29 cellular contexts compared by ENCODE assay signal in genomic region chr19:54041969-54042606, GRCh38. TPM values are rescaled to one million over a fixed set of nuclear protein-coding genes. Genes with fewer than 3 reads are reported as not detected.
DNase-seq lines count a peak whose midpoint lies in the region; ATAC-seq and TF ChIP-seq lines count a peak whose summit lies in the region.
"Had no signal": no experiment of that assay in that cellular context is flagged by ENCODE, and none has a peak within 500 bp of the region (broad histone marks: within the 10 kb centered on the region; RNA-seq: fewer than 3 reads in every experiment).

No MANE protein-coding gene starts in this region.

- H3K36me3 ChIP-seq in H7 (replicated peaks; ENCODE audit: control insufficient read depth, insufficient read depth, low read length) (no peaks in the 10 kb centered on the region), Panc1 (ENCODE audit: control insufficient read depth, insufficient read depth, low read length) (no peaks in the 10 kb centered on the region)
- H3K36me3 ChIP-seq: BLaER1, cardiac muscle cell, tibial nerve had no signal

- TF ChIP-seq CTCF in Panc1 (IDR thresholded peaks at IDR 0.05) = no peak

- CTCF ChIA-PET in Panc1 (lab: Charles Lee) = interaction anchor here (0.6 to 1.9 kb wide), 6 partner anchors 11 to 249 kb away, joined by 3 to 7 read pairs (median 4); no protein-coding TSS in a partner anchor

- H3K27ac Mint-ChIP-seq in T-helper 17 cell = no peak overlapping the region
- H3K27ac Mint-ChIP-seq: IgD-negative memory B cell; natural killer cell; stimulated activated naive CD8-positive, alpha-beta T cell treated with anti-CD3 and anti-CD28 coated beads, Interleukin-15, amount 100 ng/mL, for 72 hours had no signal

- no peaks in the 10 kb centered on the region for H3K4me1 Mint-ChIP-seq in T-helper 17 cell
- H3K4me1 Mint-ChIP-seq: IgD-negative memory B cell; natural killer cell; stimulated activated naive CD8-positive, alpha-beta T cell treated with anti-CD3 and anti-CD28 coated beads, Interleukin-15, amount 100 ng/mL, for 72 hours had no signal

- H3K27me3 Mint-ChIP-seq in T-helper 17 cell = peaks cover 47% of the 10 kb centered on the region

- POLR2A ChIA-PET in Panc1 (lab: Charles Lee) = interaction anchor here (0.6 to 0.9 kb wide), 3 partner anchors 9 to 172 kb away, joined by 3 read pairs; no protein-coding TSS in a partner anchor

- no peaks in the 10 kb centered on the region for H3K36me3 Mint-ChIP-seq in T-helper 17 cell (ENCODE audit: low read depth)
- H3K36me3 Mint-ChIP-seq: natural killer cell had no signal

- DNase-seq in 8988T = peak; percentile 41
- DNase-seq in H7 = peak; percentile 37
- no peak for DNase-seq in Panc1 (ENCODE audit: low read depth, low spot score)
- DNase-seq in glomerular visceral epithelial cell (ENCODE audit: extremely low spot score) = peak; percentile 77
- no peak for DNase-seq in T-helper 17 cell
- no peak for DNase-seq in NCI-H187 treated with DMSO at 0.1 percent for 48 hours (lab: John Stamatoyannopoulos, UW)
- DNase-seq: activated CD4-positive, alpha-beta T cell treated with anti-CD3 and anti-CD28 coated beads for 48 hours; activated naive CD4-positive, alpha-beta T cell treated with Interleukin-2 at 50 U/mL for 16 hours; activated T-cell treated with anti-CD3 and anti-CD28 coated beads, Interleukin-2, amount 50 U/mL, for 48 hours; amniotic stem cell; COR-L47; midbrain; MM.1S; natural killer cell; NCI-H1417 treated with DMSO at 0.1 percent for 48 hours; NCI-H510A treated with DMSO at 0.1 percent for 48 hours; right cardiac atrium; RPMI8226; stimulated activated naive CD8-positive, alpha-beta T cell treated with anti-CD3 and anti-CD28 coated beads, Interleukin-15, amount 100 ng/mL, for 72 hours had no signal

- in situ Hi-C loops in Panc1 (cut with HindIII; ENCODE audit: low pct_unique_long_range_greater_than_20kb, low sequenced_read_pairs) = loop anchor here (25.0 kb wide), 1 partner anchor 130 kb away; the partner anchor contains the start of gene CACNG7

- no peaks in the 10 kb centered on the region for H3K9me3 ChIP-seq in Panc1 (ENCODE audit: control insufficient read depth, insufficient read depth, low read depth, low read length)
- H3K9me3 ChIP-seq in T-helper 17 cell (ENCODE audit: control insufficient read depth, low read length, poor library complexity, severe bottlenecking) = no peaks in the 10 kb centered on the region

- peak; percentile 83 for ATAC-seq in Panc1
- ATAC-seq in T-helper 17 cell = no peak
- no peak for ATAC-seq in HG02973 (IDR thresholded peaks at IDR 0.05; ENCODE audit: unreplicated experiment)
- ATAC-seq in HG03460 (IDR thresholded peaks at IDR 0.05; ENCODE audit: unreplicated experiment) = no peak
- ATAC-seq: left lobe of liver; natural killer cell; right cardiac atrium; stimulated activated naive CD8-positive, alpha-beta T cell treated with anti-CD3 and anti-CD28 coated beads, Interleukin-15, amount 100 ng/mL, for 72 hours had no signal

- peak overlapping the region; percentile 70 for H3K27ac ChIP-seq in Panc1 (ENCODE audit: low read length)
- H3K27ac ChIP-seq: BLaER1, cardiac muscle cell, parathyroid adenoma, tibial nerve had no signal

- H3K4me3 Mint-ChIP-seq in T-helper 17 cell = no peak overlapping the region
- H3K4me3 Mint-ChIP-seq: IgD-negative memory B cell; natural killer cell; stimulated activated naive CD8-positive, alpha-beta T cell treated with anti-CD3 and anti-CD28 coated beads, Interleukin-15, amount 100 ng/mL, for 72 hours had no signal

- BruUV-seq in Panc1 (replicated peaks; lab: Mats Ljungman, UMichigan) = no TSS peak

- intact Hi-C loops in Panc1 (cut with micrococcal nuclease; ENCODE audit: unreplicated experiment) = no loop called here

- no peak overlapping the region for H3K4me3 ChIP-seq in H7 (ENCODE audit: insufficient read depth, low read depth, low read length)
- no peak overlapping the region for H3K4me3 ChIP-seq in Panc1 (ENCODE audit: low read depth in 2 of 2, low read length in 2 of 2)
- H3K4me3 ChIP-seq: BLaER1, cardiac muscle cell, tibial nerve had no signal

- no peaks in the 10 kb centered on the region for H3K27me3 ChIP-seq in H7 (ENCODE audit: control insufficient read depth, insufficient read depth, low read length)
- no peaks in the 10 kb centered on the region for H3K27me3 ChIP-seq in Panc1 (ENCODE audit: control insufficient read depth, insufficient read depth, low read length)
- H3K27me3 ChIP-seq: BLaER1, cardiac muscle cell, tibial nerve had no signal

- H3K4me1 ChIP-seq in Panc1 (ENCODE audit: control insufficient read depth, insufficient read depth, low read length) = peaks cover 11% of the 10 kb centered on the region; the same call in 1 of the 2 replicates
- H3K4me1 ChIP-seq: BLaER1, parathyroid adenoma, tibial nerve had no signal

RNA-seq across cellular contexts. Expression of gene VSTM1, which starts 21.6 kb away (rescaled TPM):
- total RNA-seq in H7 (2014; rRNA removed; shearing (Covaris generic)) = not detected in 2 replicates
- total RNA-seq in Panc1 (2021; ENCODE audit: unreplicated experiment) = 1.5 TPM
- 0.59 TPM for polyA plus RNA-seq in Panc1 (2012; ENCODE audit: insufficient read length)
- total RNA-seq in T-helper 17 cell = under 1 TPM in 1 of 2 donors, not detected in 1; 0.73 TPM
- total RNA-seq: A673, cardiac muscle cell, glomerular endothelial cell, left lobe of liver, right cardiac atrium, tibial nerve had no signal
- polyA plus RNA-seq: cardiac muscle cell, IgD-negative memory B cell, right cardiac atrium had no signal

RNA-seq across cellular contexts. Expression of gene TARM1, which starts 39.1 kb away (rescaled TPM):
- not detected in 2 replicates for total RNA-seq in H7 (2014; rRNA removed; shearing (Covaris generic))
- total RNA-seq in Panc1 (2021; ENCODE audit: unreplicated experiment) = not detected
- not detected for polyA plus RNA-seq in Panc1 (2012; ENCODE audit: insufficient read length)
- not detected for total RNA-seq in T-helper 17 cell
- total RNA-seq: A673, cardiac muscle cell, glomerular endothelial cell, left lobe of liver, natural killer cell, right cardiac atrium, tibial nerve had no signal
- polyA plus RNA-seq: cardiac muscle cell, IgD-negative memory B cell, right cardiac atrium had no signal

RNA-seq across cellular contexts. Expression of gene CACNG6, which starts 50.7 kb away (rescaled TPM):
- total RNA-seq in H7 (2014; rRNA removed; shearing (Covaris generic)) = 0.38 and 0.78 TPM in 2 replicates
- total RNA-seq in Panc1 (2021; ENCODE audit: unreplicated experiment) (14.6 TPM), T-helper 17 cell (not detected)
- 20.6 TPM for polyA plus RNA-seq in Panc1 (2012; ENCODE audit: insufficient read length)
- total RNA-seq: A673, left lobe of liver, right cardiac atrium, tibial nerve had no signal
- polyA plus RNA-seq: IgD-negative memory B cell, right cardiac atrium had no signal

RNA-seq across cellular contexts. Expression of gene OSCAR, which starts 58.5 kb away (rescaled TPM):
- total RNA-seq in H7 (2014; rRNA removed; shearing (Covaris generic)) = 0.66 and 1.8 TPM in 2 replicates
- total RNA-seq in Panc1 (2021; ENCODE audit: unreplicated experiment) (6.8 TPM), T-helper 17 cell (1 to 10 TPM in 1 of 2 donors, under 1 TPM in 1; 0.83 to 2.5 TPM)
- 11.1 TPM for polyA plus RNA-seq in Panc1 (2012; ENCODE audit: insufficient read length)
- total RNA-seq: cardiac muscle cell, glomerular endothelial cell had no signal

Comparison
In these comparisons a context has a peak if more than half of its experiments do, and no peak if none do; other contexts are left out.
1. DNase-seq: peak in 8988T (single experiment), H7 (single experiment) and glomerular visceral epithelial cell (single experiment); none in Panc1 (single experiment), T-helper 17 cell (0 of 3) and NCI-H187 treated with DMSO at 0.1 percent for 48 hours (single experiment).